In the genomic region with DNA sequence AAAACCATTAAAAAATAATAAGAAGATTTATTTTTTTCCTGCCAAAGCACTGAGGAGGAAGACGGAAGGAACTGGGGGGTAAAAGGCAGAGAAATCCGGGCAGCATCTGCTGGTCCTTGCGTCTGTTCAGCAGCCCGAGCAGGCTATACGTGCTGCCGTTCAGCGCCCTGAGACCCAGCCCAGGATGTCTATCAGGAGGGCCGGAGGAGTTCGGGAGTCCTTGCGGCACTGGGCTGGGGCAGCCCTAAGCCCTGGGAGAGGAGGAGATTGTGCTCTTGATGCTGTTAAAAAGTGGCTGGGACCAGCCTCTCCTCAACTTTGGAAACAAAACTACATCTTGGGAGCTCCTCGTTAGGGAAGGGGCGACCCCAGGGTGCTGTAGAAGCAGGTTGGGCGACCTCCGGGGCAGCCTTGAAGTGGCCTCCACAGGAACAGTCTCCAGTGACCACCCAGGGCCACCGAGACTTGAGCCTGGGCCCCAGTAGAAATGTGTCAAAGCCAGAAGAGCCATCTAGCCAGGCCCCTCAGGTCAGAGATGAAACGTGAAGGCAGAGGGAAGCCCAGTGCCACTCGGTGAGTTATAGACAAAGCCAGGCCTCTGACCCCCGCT, we compare ENCODE assay signal across 10 cellular contexts. TPM values are rescaled to one million over a fixed set of nuclear protein-coding genes. Genes with fewer than 3 reads are reported as not detected.
A peak's percentile ranks its signal among the peaks of the same experiment; 100 is the strongest.
DNase-seq lines count a peak whose midpoint lies in the region; ATAC-seq and TF ChIP-seq lines count a peak whose summit lies in the region.
"Had no signal": no experiment of that assay in that cellular context is flagged by ENCODE, and none has a peak within 500 bp of the region (broad histone marks: within the 10 kb centered on the region; RNA-seq: fewer than 3 reads in every experiment).

No MANE protein-coding gene starts in this region.

- in situ Hi-C loops in gastrocnemius medialis (cut with MboI; ENCODE audit: low sequenced_read_pairs in 4 of 4) = loop anchor here in 2 of 4 donors (25.0 kb wide), 1 partner anchor 146 kb away; no protein-coding TSS in a partner anchor

- H3K9me2 ChIP-seq in SU-DHL-6 (replicated peaks; ENCODE audit: insufficient read depth, low read length) = no peaks in the 10 kb centered on the region

- H3K27ac ChIP-seq in CD8-positive, alpha-beta T cell (ENCODE audit: low read depth, low read length) = peak overlapping the region; percentile 31
- H3K27ac ChIP-seq in SU-DHL-6 (ENCODE audit: low read depth, low read length) = no peak overlapping the region
- H3K27ac ChIP-seq in esophagus squamous epithelium = peak overlapping the region; percentile 81 to 89 (median 84)
- H3K27ac ChIP-seq in gastrocnemius medialis = peak overlapping the region; percentile 87 to 94 (median 92)

- H3K4me1 Mint-ChIP-seq in CD8-positive, alpha-beta T cell (ENCODE audit: low read depth) = peaks cover 30% of the 10 kb centered on the region

- no peaks in the 10 kb centered on the region for H3K27me3 ChIP-seq in CD8-positive, alpha-beta T cell (ENCODE audit: insufficient read depth, low read length)
- H3K27me3 ChIP-seq in SU-DHL-6 (ENCODE audit: low read length) = no peaks in the 10 kb centered on the region
- no peaks in the 10 kb centered on the region for H3K27me3 ChIP-seq in esophagus squamous epithelium
- H3K27me3 ChIP-seq in gastrocnemius medialis = no peaks in the 10 kb centered on the region

- H3K27me3 Mint-ChIP-seq in CD8-positive, alpha-beta T cell (ENCODE audit: low read depth) = no peaks in the 10 kb centered on the region

- intact Hi-C loops in CD8-positive, alpha-beta T cell (cut with DNase I, micrococcal nuclease) = loop anchor here in 1 of 2 experiments (10.0 kb wide), 1 partner anchor 364 kb away; no protein-coding TSS in a partner anchor
- intact Hi-C loops in esophagus squamous epithelium (cut with DNase I) (no loop called here), gastrocnemius medialis (cut with DNase I; ENCODE audit: low total_unique reads) (loop anchor here (2.0 to 5.0 kb wide), 2 partner anchors 62 to 126 kb away; a partner anchor contains a TSS)

- peak overlapping the region; percentile 40 for H3K4me3 ChIP-seq in CD8-positive, alpha-beta T cell (ENCODE audit: low read depth, low read length)
- no peak overlapping the region for H3K4me3 ChIP-seq in SU-DHL-6 (ENCODE audit: insufficient read depth, low read length, poor library complexity, severe bottlenecking)
- peak overlapping the region in 1 of 4 donors; percentile 18 for H3K4me3 ChIP-seq in esophagus squamous epithelium
- no peak overlapping the region for H3K4me3 ChIP-seq in gastrocnemius medialis

- H3F3A ChIP-seq in SU-DHL-6 (ENCODE audit: insufficient read depth) = peaks cover 6% of the 10 kb centered on the region; the same call in 1 of the 2 replicates

- CTCF ChIA-PET in CD8-positive, alpha-beta T cell (lab: Charles Lee) = interaction anchor here (0.6 to 2.5 kb wide), 5 partner anchors 23 to 361 kb away, joined by 3 to 22 read pairs (median 3); a partner anchor contains a TSS

- H3K4me3 Mint-ChIP-seq in CD8-positive, alpha-beta T cell = peak overlapping the region; percentile 79
- H3K4me3 Mint-ChIP-seq: WTC11 had no signal

- no peaks in the 10 kb centered on the region for H3K79me2 ChIP-seq in SU-DHL-6 (ENCODE audit: insufficient read depth, low read length)

- H3K9ac ChIP-seq in SU-DHL-6 (ENCODE audit: low read length) = no peak overlapping the region

- 78 to 84% methylated on average over 11 to 13 of the region's 18 CpGs for WGBS in esophagus squamous epithelium, 2 donors

- TF ChIP-seq POLR2A in esophagus squamous epithelium (IDR thresholded peaks at IDR 0.05) (no peak), gastrocnemius medialis (IDR thresholded peaks at IDR 0.05) (no peak)

- no peaks in the 10 kb centered on the region for H3K36me3 Mint-ChIP-seq in CD8-positive, alpha-beta T cell
- H3K36me3 Mint-ChIP-seq: WTC11 had no signal

- H3K9me3 ChIP-seq in CD8-positive, alpha-beta T cell (ENCODE audit: low read length) = no peaks in the 10 kb centered on the region
- H3K9me3 ChIP-seq in SU-DHL-6 (ENCODE audit: insufficient read depth, low read length) (no peaks in the 10 kb centered on the region), esophagus squamous epithelium (no peaks in the 10 kb centered on the region), gastrocnemius medialis (no peaks in the 10 kb centered on the region)

- H3K9me3 Mint-ChIP-seq in CD8-positive, alpha-beta T cell = no peaks in the 10 kb centered on the region
- H3K9me3 Mint-ChIP-seq: WTC11 had no signal

- DNase-seq in CD8-positive, alpha-beta T cell = no peak
- DNase-seq in esophagus squamous epithelium (lab: John Stamatoyannopoulos, UW) (no peak), gastrocnemius medialis (no peak), NCI-H1105 (lab: John Stamatoyannopoulos, UW) (no peak), NCI-H2107 treated with DMSO at 0.1 percent for 48 hours (lab: John Stamatoyannopoulos, UW; ENCODE audit: unreplicated experiment) (no peak), A172 (ENCODE audit: low spot score) (no peak)
- DNase-seq: NK-92 treated with Interleukin-12 subunit alpha and Interleukin-12 subunit beta, amount 100 ng/mL, for 24 hours had no signal

- peak overlapping the region; percentile 92 for H3K27ac Mint-ChIP-seq in CD8-positive, alpha-beta T cell

- H4K20me1 ChIP-seq in SU-DHL-6 (ENCODE audit: low read depth, low read length) = no peaks in the 10 kb centered on the region

- peak overlapping the region; percentile 34 for H3K4me2 ChIP-seq in SU-DHL-6 (ENCODE audit: low read depth, low read length, poor library complexity, severe bottlenecking)

- POLR2A ChIA-PET in CD8-positive, alpha-beta T cell (lab: Charles Lee) = interaction anchor here (0.6 to 0.8 kb wide), 2 partner anchors 10 to 63 kb away, joined by 3 read pairs; no protein-coding TSS in a partner anchor

- ATAC-seq in CD8-positive, alpha-beta T cell = no peak
- ATAC-seq in gastrocnemius medialis = no peak
- no peak for ATAC-seq in GM19351 (IDR thresholded peaks at IDR 0.05; ENCODE audit: unreplicated experiment)
- ATAC-seq: WTC11 had no signal

- H3K36me3 ChIP-seq in CD8-positive, alpha-beta T cell (ENCODE audit: insufficient read depth, low read length) = no peaks in the 10 kb centered on the region
- H3K36me3 ChIP-seq in SU-DHL-6 (ENCODE audit: low read length) (no peaks in the 10 kb centered on the region), esophagus squamous epithelium (no peaks in the 10 kb centered on the region), gastrocnemius medialis (no peaks in the 10 kb centered on the region)

- no peak for TF ChIP-seq CTCF in CD8-positive, alpha-beta T cell (IDR thresholded peaks at IDR 0.05)
- TF ChIP-seq CTCF in SU-DHL-6 (IDR thresholded peaks at IDR 0.05; ENCODE audit: insufficient read depth, low read length, poor library complexity, severe bottlenecking) (no peak), esophagus squamous epithelium (IDR thresholded peaks at IDR 0.05) (no peak), gastrocnemius medialis (IDR thresholded peaks at IDR 0.05 in 4 of 5, conservative IDR thresholded peaks at IDR 0.05 in 1 of 5) (no peak)

- peak overlapping the region; percentile 92 for H2AFZ ChIP-seq in SU-DHL-6 (ENCODE audit: low read depth, low read length, severe bottlenecking)

- peaks cover 26% of the 10 kb centered on the region for H3K4me1 ChIP-seq in CD8-positive, alpha-beta T cell (ENCODE audit: insufficient read depth, low read length)
- peaks cover 35 to 55% (median 42%) of the 10 kb centered on the region in 3 donors for H3K4me1 ChIP-seq in esophagus squamous epithelium
- peaks cover 42 to 46% of the 10 kb centered on the region in 2 donors for H3K4me1 ChIP-seq in gastrocnemius medialis

RNA-seq across cellular contexts. Expression of a gene that starts 14.3 kb away (rescaled TPM):
- under 1 TPM in 1 of 2 experiments, not detected in 1; 0.44 TPM for total RNA-seq in CD8-positive, alpha-beta T cell
- total RNA-seq in esophagus squamous epithelium = 10 to 100 TPM in 1 of 4 donors, 1 to 10 TPM in 3; 1.6 to 42.3 (median 6.2) TPM
- 1 to 10 TPM; 2.2 to 7.8 (median 3.8) TPM for total RNA-seq in gastrocnemius medialis
- 2.2 and 8.8 TPM in 2 replicates for total RNA-seq in A172 (2014; rRNA removed; shearing (Covaris generic))

RNA-seq across cellular contexts. Expression of a gene that starts 18.0 kb away (rescaled TPM):
- 10 to 100 TPM in 1 of 2 experiments, 1 to 10 TPM in 1; 8.9 to 10.8 TPM for total RNA-seq in CD8-positive, alpha-beta T cell
- total RNA-seq in esophagus squamous epithelium (1 to 10 TPM in 3 of 4 donors, under 1 TPM in 1; 0.83 to 1.7 (median 1.3) TPM), gastrocnemius medialis (10 to 100 TPM; 11.7 to 34.4 (median 18.7) TPM)
- total RNA-seq in A172 (2014; rRNA removed; shearing (Covaris generic)) = not detected in 2 replicates

RNA-seq across cellular contexts. Expression of a gene that starts 59.3 kb away (rescaled TPM):
- 100 to 1,000 TPM; 142 to 156 TPM for total RNA-seq in CD8-positive, alpha-beta T cell
- total RNA-seq in esophagus squamous epithelium (10 to 100 TPM; 54.9 to 87.0 (median 69.0) TPM), gastrocnemius medialis (100 to 1,000 TPM in 2 of 4 donors, 10 to 100 TPM in 2; 71.3 to 157 (median 105) TPM)
- total RNA-seq in A172 (2014; rRNA removed; shearing (Covaris generic)) = 17.3 and 26.5 TPM in 2 replicates
